In the genomic region with DNA sequence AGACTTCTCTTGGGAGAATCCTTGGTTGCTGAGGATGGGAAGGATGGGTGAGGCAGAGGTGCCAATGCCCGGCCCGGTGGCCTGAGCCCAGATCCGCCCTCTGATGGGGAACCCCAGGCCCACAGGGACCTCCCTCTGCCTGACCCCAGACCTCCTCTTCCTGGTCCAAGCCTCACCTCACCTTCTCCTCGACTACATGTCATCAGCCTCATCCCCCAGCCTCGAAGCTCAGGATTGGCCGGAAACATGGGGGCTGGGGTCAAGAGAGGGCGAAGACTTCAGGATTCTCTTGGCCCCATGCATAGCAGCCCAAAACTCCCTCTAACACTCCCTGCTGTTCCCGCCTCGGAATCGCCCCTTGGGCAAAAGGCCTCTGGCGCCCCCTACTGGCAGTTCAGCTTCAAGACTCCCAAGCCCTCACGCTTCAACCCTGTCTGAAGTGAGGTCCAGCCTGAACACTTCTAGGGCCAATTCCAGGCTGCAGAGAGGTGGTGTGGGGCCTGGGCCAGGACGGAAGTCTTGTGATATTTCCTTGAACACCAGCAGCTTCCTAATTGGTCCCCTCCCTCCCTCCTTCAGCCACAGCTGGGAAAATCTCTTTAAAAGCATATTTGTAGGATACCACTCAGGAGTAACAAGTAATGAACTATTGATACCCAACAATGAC, we compare ENCODE assay signal across 8 cellular contexts. TPM values are rescaled to one million over a fixed set of nuclear protein-coding genes. Genes with fewer than 3 reads are reported as not detected.
DNase-seq lines count a peak whose midpoint lies in the region; ATAC-seq, FAIRE-seq and TF ChIP-seq lines count a peak whose summit lies in the region.

No MANE protein-coding gene starts in this region.

- 8% methylated on average over 13 of the region's 13 CpGs for WGBS in A549 (ENCODE audit: missing lambda C conversion rate)
- WGBS in psoas muscle, 3 donors = 10 to 11% (median 11%) methylated on average over 13 of the region's 13 CpGs
- WGBS in aorta, 2 donors = 13 to 17% methylated on average over 13 of the region's 13 CpGs

- intact Hi-C loops in Right ventricle myocardium superior (cut with DNase I) (loop anchor here (2.0 kb wide), 2 partner anchors 107 to 167 kb away; no protein-coding TSS in a partner anchor), psoas muscle (cut with DNase I) (loop anchor here in 1 of 2 donors (5.0 kb wide), 1 partner anchor 108 kb away; no protein-coding TSS in a partner anchor), aorta (cut with DNase I) (loop anchor here (1.0 to 10.0 kb wide), 4 partner anchors 49 to 167 kb away; a partner anchor contains a TSS)

- H3K4me2 ChIP-seq in A549 = peak overlapping the region; percentile 47

- ATAC-seq in A549 (peak; percentile 93 to 97), T-cell (replicated peaks in 1 of 4) (peak; percentile 93 to 97 (median 94)), Right ventricle myocardium superior (ENCODE audit: poor library complexity) (peak; percentile 95), psoas muscle (peak; percentile 90 to 99 (median 94)), aorta (ENCODE audit: low FRiP score) (peak; percentile 93)

- H3K27me3 Mint-ChIP-seq in T-cell = peaks cover 3 to 13% of the 10 kb centered on the region in 2 donors

- DNase-seq in A549 (ENCODE audit: low read depth in 1 of 2, low spot score in 1 of 2) (peak; percentile 91 to 94), GM19238 (ENCODE audit: insufficient read length, low spot score) (peak; percentile 81), NCI-H146 (lab: John Stamatoyannopoulos, UW) (peak; percentile 76), T-cell (peak; percentile 58 to 91 (median 83)), Right ventricle myocardium superior (peak; percentile 91), psoas muscle (peak; percentile 89 to 94), aorta (peak; percentile 91 to 97)
- DNase-seq in activated naive CD8-positive, alpha-beta T cell treated with anti-CD3 and anti-CD28 coated beads, Interleukin-2, amount 50 U/mL, for 16 hours (ENCODE audit: low read depth, low spot score) = peak; percentile 78

- H3K9me3 ChIP-seq in A549 = no peaks in the 10 kb centered on the region
- no peaks in the 10 kb centered on the region for H3K9me3 ChIP-seq in psoas muscle
- no peaks in the 10 kb centered on the region for H3K9me3 ChIP-seq in aorta (ENCODE audit: control insufficient read depth, low read length)

- no peak for TF ChIP-seq EP300 in A549 (IDR thresholded peaks at IDR 0.05)

- TF ChIP-seq POLR2A in A549 (IDR thresholded peaks at IDR 0.05; ENCODE audit: low read length) = no peak

- peak overlapping the region; percentile 79 to 97 for H3K27ac ChIP-seq in A549
- peak overlapping the region; percentile 46 for H3K27ac ChIP-seq in psoas muscle
- no peak overlapping the region for H3K27ac ChIP-seq in aorta (ENCODE audit: low read depth in 1 of 2, low read length in 2 of 2)

- no peak overlapping the region for H3K4me3 Mint-ChIP-seq in T-cell

- H3K4me1 Mint-ChIP-seq in T-cell = peaks cover 7 to 22% (median 13%) of the 10 kb centered on the region in 3 donors

- no peak overlapping the region for H3K27ac Mint-ChIP-seq in T-cell

- H3K9me3 Mint-ChIP-seq in T-cell = no peaks in the 10 kb centered on the region

- no peaks in the 10 kb centered on the region for H3K36me3 ChIP-seq in psoas muscle (ENCODE audit: insufficient read depth in 1 of 2, low read depth in 1 of 2)
- no peaks in the 10 kb centered on the region for H3K36me3 ChIP-seq in aorta (ENCODE audit: control insufficient read depth in 1 of 2, insufficient read depth in 2 of 2, low read length in 1 of 2)

- H3K4me1 ChIP-seq in A549 (peaks cover 50% of the 10 kb centered on the region), psoas muscle (peaks cover 4% of the 10 kb centered on the region), aorta (ENCODE audit: control insufficient read depth in 1 of 2, insufficient read depth in 2 of 2, low read length in 2 of 2) (no peaks in the 10 kb centered on the region)

- H3K27me3 ChIP-seq in psoas muscle (ENCODE audit: insufficient read depth in 3 of 3, low read length in 2 of 3) (peaks cover 0 to 1% (median 0%) of the 10 kb centered on the region in 3 donors), aorta (ENCODE audit: control insufficient read depth in 1 of 2, insufficient read depth in 2 of 2, low read length in 1 of 2) (no peaks in the 10 kb centered on the region)

- POLR2A ChIA-PET in A549 (lab: Yijun Ruan, JAX) = interaction anchor here (0.7 to 1.6 kb wide), 8 partner anchors 14 to 237 kb away, joined by 3 to 8 read pairs (median 6); a partner anchor contains a TSS
- POLR2A ChIA-PET in T-cell (lab: Charles Lee) = no interaction called here

- H3K4me3 ChIP-seq in A549 = no peak overlapping the region
- H3K4me3 ChIP-seq in psoas muscle = no peak overlapping the region
- H3K4me3 ChIP-seq in aorta (ENCODE audit: low read length in 2 of 2) = no peak overlapping the region

- FAIRE-seq in A549 (lab: Jason Lieb, UNC) = peak; percentile 96

- H3K36me3 Mint-ChIP-seq in T-cell = no peaks in the 10 kb centered on the region

- CTCF ChIA-PET in A549 (lab: Yijun Ruan, JAX) = interaction anchor here (0.6 to 25.8 kb wide), 39 partner anchors 11 to 467 kb away, joined by 3 to 1120 read pairs (median 8); a partner anchor contains a TSS
- CTCF ChIA-PET in T-cell (lab: Charles Lee) = interaction anchor here (0.5 to 2.9 kb wide), 12 partner anchors 10 to 250 kb away, joined by 3 to 57 read pairs (median 4); a partner anchor contains a TSS

- peak; percentile 100 for TF ChIP-seq RAD21 in A549 (conservative IDR thresholded peaks at IDR 0.05 in 1 of 2, IDR thresholded peaks at IDR 0.05 in 1 of 2)

- TF ChIP-seq CTCF in A549 (IDR thresholded peaks at IDR 0.05) (peak; percentile 99), psoas muscle (IDR thresholded peaks at IDR 0.05) (peak; percentile 99)

TF ChIP-seq in A549, 52 proteins besides CTCF, POLR2A, EP300 and RAD21:
- TF ChIP-seq CBX2 (IDR thresholded peaks at IDR 0.05; ENCODE audit: borderline replicate concordance, low read depth) (no peak), TP53 (CRISPR knock-in tag; IDR thresholded peaks at IDR 0.05) (no peak), HOXB5 (CRISPR knock-in tag; IDR thresholded peaks at IDR 0.05) (no peak), NPAS2 (CRISPR knock-in tag; IDR thresholded peaks at IDR 0.05; ENCODE audit: borderline replicate concordance) (no peak), HOXB13 (CRISPR knock-in tag; IDR thresholded peaks at IDR 0.05; ENCODE audit: low read depth) (no peak), SMC3 (IDR thresholded peaks at IDR 0.05) (peak; percentile 100), HDAC2 (IDR thresholded peaks at IDR 0.05) (no peak), RCOR1 (IDR thresholded peaks at IDR 0.05; ENCODE audit: low read depth, low read length) (no peak), MAZ (IDR thresholded peaks at IDR 0.05; ENCODE audit: borderline replicate concordance, low read depth, low read length) (0 out of 2 replicates have a peak, but pooled peaks have one; percentile 61), NFE2L2 (conservative IDR thresholded peaks at IDR 0.05; ENCODE audit: low read length) (no peak; the same call in 1 of the 2 replicates), PHF8 (IDR thresholded peaks at IDR 0.05; ENCODE audit: borderline replicate concordance, low read depth) (no peak), CHD2 (IDR thresholded peaks at IDR 0.05; ENCODE audit: low read length, partially characterized antibody) (no peak), ZSCAN20 (CRISPR knock-in tag; IDR thresholded peaks at IDR 0.05) (no peak), GATA3 (IDR thresholded peaks at IDR 0.05; ENCODE audit: borderline replicate concordance) (no peak), HOXA7 (CRISPR knock-in tag; IDR thresholded peaks at IDR 0.05) (no peak), POLR2AphosphoS2 (conservative IDR thresholded peaks at IDR 0.05; ENCODE audit: low read length) (no peak), HEYL (CRISPR knock-in tag; IDR thresholded peaks at IDR 0.05) (no peak), EHF (CRISPR knock-in tag; IDR thresholded peaks at IDR 0.05) (no peak), BHLHE40 (IDR thresholded peaks at IDR 0.05; ENCODE audit: low read depth, low read length) (no peak), JUN (IDR thresholded peaks at IDR 0.05) (0 out of 5 replicates have a peak, but pooled peaks of 1 of the 2 experiments have one; percentile 25), CHD4 (IDR thresholded peaks at IDR 0.05; ENCODE audit: borderline replicate concordance) (no peak), ZFP36 (IDR thresholded peaks at IDR 0.05; ENCODE audit: borderline replicate concordance, partially characterized antibody) (no peak), KDM1A (IDR thresholded peaks at IDR 0.05; ENCODE audit: low read depth) (no peak), FOSB (CRISPR knock-in tag; IDR thresholded peaks at IDR 0.05) (no peak)
- TF ChIP-seq, protein P1, sequence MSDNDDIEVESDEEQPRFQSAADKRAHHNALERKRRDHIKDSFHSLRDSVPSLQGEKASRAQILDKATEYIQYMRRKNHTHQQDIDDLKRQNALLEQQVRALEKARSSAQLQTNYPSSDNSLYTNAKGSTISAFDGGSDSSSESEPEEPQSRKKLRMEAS (IDR thresholded peaks at IDR 0.05) = peak; percentile 92
- TF ChIP-seq, protein P2, sequence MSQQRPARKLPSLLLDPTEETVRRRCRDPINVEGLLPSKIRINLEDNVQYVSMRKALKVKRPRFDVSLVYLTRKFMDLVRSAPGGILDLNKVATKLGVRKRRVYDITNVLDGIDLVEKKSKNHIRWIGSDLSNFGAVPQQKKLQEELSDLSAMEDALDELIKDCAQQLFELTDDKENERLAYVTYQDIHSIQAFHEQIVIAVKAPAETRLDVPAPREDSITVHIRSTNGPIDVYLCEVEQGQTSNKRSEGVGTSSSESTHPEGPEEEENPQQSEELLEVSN (IDR thresholded peaks at IDR 0.05; ENCODE audit: borderline replicate concordance, low read depth) = peak; percentile 98

RNA-seq across cellular contexts. Expression of a gene that starts 47.2 kb away (rescaled TPM):
- polyA plus RNA-seq in A549 (2011; rRNA removed) (7.7 and 10.0 TPM in 2 replicates), A549 (2017; fragmentation: RNase III; extraction: RNeasy Plus Mini Kit Qiagen cat#74134 plus additional on column Dnase treatment) (15.2 to 16.4 TPM (median 15.7 TPM) in 3 replicates), psoas muscle (1 to 10 TPM; 3.4 to 8.9 (median 3.5) TPM), aorta (1 to 10 TPM; 5.4 to 9.4 TPM)
- polyA plus RNA-seq in A549 (2012; cell fraction: cytosol; rRNA removed) = 21.4 and 21.7 TPM in 2 replicates
- polyA plus RNA-seq in A549 (2012; cell fraction: nucleus; rRNA removed) = 75.5 and 149 TPM in 2 replicates
- 13.2 and 14.6 TPM in 2 replicates for polyA minus RNA-seq in A549 (2011; rRNA and poly(A)+ RNA removed)
- total RNA-seq in T-cell (100 to 1,000 TPM in 3 of 5 donors, 10 to 100 TPM in 2; 56.4 to 120 (median 113) TPM), Right ventricle myocardium superior (30.4 TPM), psoas muscle (1 to 10 TPM; 4.8 to 8.1 (median 6.7) TPM), aorta (10 to 100 TPM; 17.8 to 41.0 TPM)

Comparison
In these comparisons a context has a peak if more than half of its experiments do, and no peak if none do; other contexts are left out.
1. H3K27ac ChIP-seq: peak in A549 (2 of 2) and psoas muscle (single experiment); none in aorta (0 of 2).
2. Peak in every context shown above with its lines, with median percentiles within 50 percentile points of each other: ATAC-seq and DNase-seq.